Comparison of ENCODE assay signal across 8 cellular contexts in genomic region chr2:237774811-237775553, GRCh38. TPM values are rescaled to one million over a fixed set of nuclear protein-coding genes. Genes with fewer than 3 reads are reported as not detected.
DNase-seq lines count a peak whose midpoint lies in the region; ATAC-seq lines count a peak whose summit lies in the region.

No MANE protein-coding gene starts in this region.

- no CpG with 5 or more reads among the region's 13 CpGs for whole genome bisulfite sequencing in iPS DF 6.9 (ENCODE audit: insufficient coverage, insufficient read length)

- H3K27ac ChIP-seq in iPS DF 6.9 (ENCODE audit: low read length): no peak overlapping the region

- peak; percentile 10 to 22 for DNase-seq in activated CD4-positive, alpha-beta T cell treated with anti-CD3 and anti-CD28 coated beads for 24 hours (ENCODE audit: low read depth in 2 of 2)
- DNase-seq in activated CD4-positive, alpha-beta T cell treated with anti-CD3 and anti-CD28 coated beads for 1 hour: no peak
- DNase-seq in KG1 (lab: John Stamatoyannopoulos, UW) (peak; percentile 20), SK-N-DZ (ENCODE audit: low spot score) (peak; percentile 54), astrocyte of the hippocampus (ENCODE audit: low read depth, low spot score) (peak; percentile 65), iPS DF 6.9 (ENCODE audit: low read depth, low spot score) (peak; percentile 39)
- DNase-seq in stimulated activated CD4-positive, alpha-beta T cell treated with anti-CD3 and anti-CD28 coated beads, Interleukin-1b, Interleukin-23, amount 100 ng/mL, for 24 hours (ENCODE audit: low read depth in 4 of 4, low spot score in 1 of 4): peak; percentile 7 to 22 (median 16)

- no peak for ATAC-seq in HG02678 (IDR thresholded peaks at IDR 0.05; ENCODE audit: unreplicated experiment)

- H3K4me1 ChIP-seq in iPS DF 6.9 (ENCODE audit: control insufficient read depth, insufficient read depth, low read length): no peaks in the 10 kb centered on the region

- no peak overlapping the region for H3K4me3 ChIP-seq in iPS DF 6.9 (ENCODE audit: low read length)

- H3K27me3 ChIP-seq in iPS DF 6.9 (ENCODE audit: control insufficient read depth, insufficient read depth, low read length): no peaks in the 10 kb centered on the region

- no peaks in the 10 kb centered on the region for H3K36me3 ChIP-seq in iPS DF 6.9 (ENCODE audit: control insufficient read depth, insufficient read depth, low read length)

- no peaks in the 10 kb centered on the region for H3K9me3 ChIP-seq in iPS DF 6.9 (ENCODE audit: control insufficient read depth, insufficient read depth, low read length)

RNA-seq across cellular contexts. Expression of gene RBM44, which starts 23.6 kb away (rescaled TPM):
- polyA plus RNA-seq in SK-N-DZ (2014; cell fraction: cytosol; rRNA removed): 6.3 and 12.3 TPM in 2 replicates
- polyA plus RNA-seq in SK-N-DZ (2014; cell fraction: nucleus; rRNA removed): 32.1 and 33.6 TPM in 2 replicates
